ENCODE assay signal across 17 cellular contexts in genomic region chr19:34243876-34244578, GRCh38. TPM values are rescaled to one million over a fixed set of nuclear protein-coding genes. Genes with fewer than 3 reads are reported as not detected.
DNase-seq lines count a peak whose midpoint lies in the region; ATAC-seq, FAIRE-seq and TF ChIP-seq lines count a peak whose summit lies in the region.
"Had no signal": no experiment of that assay in that cellular context is flagged by ENCODE, and none has a peak within 500 bp of the region (broad histone marks: within the 10 kb centered on the region; RNA-seq: fewer than 3 reads in every experiment).

No MANE protein-coding gene starts in this region.

- WGBS in HepG2 (ENCODE audit: low lambda C conversion rate) = 83% methylated on average over 12 of the region's 17 CpGs
- WGBS in testis, 2 donors = 89 to 92% methylated on average over 17 of the region's 17 CpGs

- H3K4me3 ChIP-seq in cardiac muscle cell (no peak overlapping the region), right atrium auricular region (no peak overlapping the region), HepG2 (replicated peaks in 1 of 3; ENCODE audit: insufficient read depth in 1 of 3, low read depth in 2 of 3, low read length in 3 of 3) (no peak overlapping the region), testis (no peak overlapping the region)
- H3K4me3 ChIP-seq: Peyer's patch, SJSA1 had no signal

- in situ Hi-C loops in HepG2 (cut with HindIII; ENCODE audit: extremely low pct_ligation_motif_present, low pct_unique_long_range_greater_than_20kb) = loop anchor here (5.0 kb wide), 1 partner anchor 98 kb away; no protein-coding TSS in a partner anchor

- no peaks in the 10 kb centered on the region for H3K36me3 ChIP-seq in cardiac muscle cell
- no peaks in the 10 kb centered on the region for H3K36me3 ChIP-seq in right atrium auricular region
- no peaks in the 10 kb centered on the region for H3K36me3 ChIP-seq in HepG2 (replicated peaks in 1 of 2; ENCODE audit: control insufficient read depth in 1 of 2, insufficient read depth in 2 of 2, low read length in 2 of 2)
- H3K36me3 ChIP-seq in testis (ENCODE audit: low read depth, missing control alignments) = no peaks in the 10 kb centered on the region
- H3K36me3 ChIP-seq: Peyer's patch, SJSA1 had no signal

- peaks cover 3% of the 10 kb centered on the region for H3K4me1 ChIP-seq in cardiac muscle cell (ENCODE audit: low read depth)
- H3K4me1 ChIP-seq in right atrium auricular region = peaks cover 0 to 10% of the 10 kb centered on the region in 2 donors
- peaks cover 13% of the 10 kb centered on the region for H3K4me1 ChIP-seq in HepG2 (ENCODE audit: insufficient read depth, low read length)
- H3K4me1 ChIP-seq in testis = no peaks in the 10 kb centered on the region
- H3K4me1 ChIP-seq: Peyer's patch had no signal

- H3K27ac ChIP-seq in cardiac muscle cell (peak overlapping the region; percentile 71), right atrium auricular region (no peak overlapping the region), VCaP (peak overlapping the region; percentile 11), HepG2 (ENCODE audit: extremely low read length, insufficient read depth, low read length) (no peak overlapping the region), testis (no peak overlapping the region)
- H3K27ac ChIP-seq: Peyer's patch, SJSA1 had no signal

- no peak for FAIRE-seq in HepG2 (lab: Jason Lieb, UNC)

- H3K4me2 ChIP-seq in HepG2 (ENCODE audit: low read depth, low read length) = no peak overlapping the region

- intact Hi-C loops in HepG2 (cut with micrococcal nuclease; ENCODE audit: unreplicated experiment) = no loop called here
- intact Hi-C loops in testis (cut with DNase I; ENCODE audit: low total_unique reads) = no loop called here

- DNase-seq in cardiac muscle cell (ENCODE audit: low read depth in 1 of 2, low spot score in 1 of 2) = no peak
- DNase-seq in right atrium auricular region (ENCODE audit: low spot score) = no peak
- DNase-seq in HepG2 (ENCODE audit: low spot score) = no peak
- no peak for DNase-seq in GM03348 (ENCODE audit: low spot score)
- DNase-seq in activated gamma-delta T cell (lab: John Stamatoyannopoulos, UW) = no peak
- no peak for DNase-seq in DMS153 (lab: John Stamatoyannopoulos, UW)
- DNase-seq in testis = no peak
- DNase-seq: CD4-positive, CD25-positive, alpha-beta regulatory T cell; DMS79 treated with DMSO at 0.1 percent for 48 hours; GDM1; H7; NCI-H1092 treated with DMSO at 0.1 percent for 48 hours; NCI-H187; NCI-H774; Peyer's patch had no signal

- H4K20me1 ChIP-seq in HepG2 (ENCODE audit: insufficient read depth, low read length) = no peaks in the 10 kb centered on the region

- TF ChIP-seq POLR2A in HepG2 (IDR thresholded peaks at IDR 0.05; ENCODE audit: insufficient read depth in 1 of 2, low read depth in 2 of 2, low read length in 2 of 2) (no peak), testis (IDR thresholded peaks at IDR 0.05) (no peak)

- peak; percentile 14 for ATAC-seq in HepG2

- no peak for TF ChIP-seq RAD21 in HepG2 (CRISPR knock-in tag; IDR thresholded peaks at IDR 0.05)

- POLR2A ChIA-PET in HepG2 (lab: Yijun Ruan, JAX) = no interaction called here

- TF ChIP-seq CTCF in cardiac muscle cell (IDR thresholded peaks at IDR 0.05; ENCODE audit: low read depth, low read length) = no peak
- no peak for TF ChIP-seq CTCF in right atrium auricular region (IDR thresholded peaks at IDR 0.05)
- no peak for TF ChIP-seq CTCF in VCaP (conservative IDR thresholded peaks at IDR 0.05)
- no peak for TF ChIP-seq CTCF in HepG2 (CRISPR knock-in tag; IDR thresholded peaks at IDR 0.05)
- TF ChIP-seq CTCF in testis (IDR thresholded peaks at IDR 0.05) = no peak

- no peaks in the 10 kb centered on the region for H3K79me2 ChIP-seq in HepG2 (ENCODE audit: insufficient read depth, low read length)

- no peak overlapping the region for H3K9ac ChIP-seq in HepG2 (ENCODE audit: insufficient read depth, low read depth, low read length)

- H3K27me3 ChIP-seq in cardiac muscle cell (no peaks in the 10 kb centered on the region), right atrium auricular region (no peaks in the 10 kb centered on the region), HepG2 (ENCODE audit: control insufficient read depth in 1 of 2, insufficient read depth in 2 of 2, low read length in 2 of 2) (no peaks in the 10 kb centered on the region), testis (no peaks in the 10 kb centered on the region)
- H3K27me3 ChIP-seq: Peyer's patch, SJSA1 had no signal

- H2AFZ ChIP-seq in HepG2 (ENCODE audit: low read length) = no peak overlapping the region

- TF ChIP-seq EP300 in HepG2 (IDR thresholded peaks at IDR 0.05; ENCODE audit: low read depth in 2 of 2, low read length in 2 of 2) (no peak), HepG2 (CRISPR knock-in tag; IDR thresholded peaks at IDR 0.05; ENCODE audit: borderline replicate concordance) (no peak)

- CTCF ChIA-PET in HepG2 (lab: Yijun Ruan, JAX; ENCODE audit: low intra/inter-chr PET ratio, low total read pairs) = no interaction called here

- BruUV-seq in HepG2 (replicated peaks; lab: Mats Ljungman, UMichigan) = no TSS peak

- H3K9me3 ChIP-seq in cardiac muscle cell (ENCODE audit: low read depth) (no peaks in the 10 kb centered on the region), right atrium auricular region (no peaks in the 10 kb centered on the region), HepG2 (ENCODE audit: low read length) (no peaks in the 10 kb centered on the region), testis (no peaks in the 10 kb centered on the region)
- H3K9me3 ChIP-seq: Peyer's patch, SJSA1 had no signal

TF ChIP-seq in HepG2, 621 proteins besides CTCF, POLR2A, EP300 and RAD21:
- TF ChIP-seq PAXIP1 (CRISPR knock-in tag; conservative IDR thresholded peaks at IDR 0.05) = no peak
- no peak for TF ChIP-seq TAF15 (IDR thresholded peaks at IDR 0.05; ENCODE audit: low read depth, low read length, poor library complexity, severe bottlenecking)
- no peak for TF ChIP-seq ZSCAN20 (CRISPR knock-in tag; IDR thresholded peaks at IDR 0.05; ENCODE audit: borderline replicate concordance)
- TF ChIP-seq PAWR (CRISPR knock-in tag; IDR thresholded peaks at IDR 0.05; ENCODE audit: borderline replicate concordance) = no peak
- TF ChIP-seq KDM5B (CRISPR knock-in tag; IDR thresholded peaks at IDR 0.05; ENCODE audit: borderline replicate concordance) = no peak

RNA-seq across cellular contexts. Expression of gene GARRE1, which starts 10.3 kb away (rescaled TPM):
- total RNA-seq in cardiac muscle cell = 21.6 and 28.6 TPM in 2 replicates
- 7.9 and 15.1 TPM in 2 replicates for polyA plus RNA-seq in cardiac muscle cell
- 10 to 100 TPM; 25.5 to 28.0 TPM for total RNA-seq in right atrium auricular region
- total RNA-seq in HepG2 (2016; rRNA removed; fragmentation: Illumina TruSeq; extraction: Trizol) = 8.0 and 8.2 TPM in 2 replicates
- total RNA-seq in HepG2 (2016; cell fraction: cytosol; rRNA removed; fragmentation: Illumina TruSeq; extraction: Trizol; ENCODE audit: low read depth) = 2.1 and 3.3 TPM in 2 replicates
- total RNA-seq in HepG2 (2016; cell fraction: insoluble cytoplasmic fraction; rRNA removed; fragmentation: Illumina TruSeq; extraction: Trizol) = 8.1 and 8.3 TPM in 2 replicates
- total RNA-seq in HepG2 (2016; cell fraction: membrane; rRNA removed; fragmentation: Illumina TruSeq; extraction: Trizol) = 3.8 and 4.8 TPM in 2 replicates
- 6.5 and 7.9 TPM in 2 replicates for total RNA-seq in HepG2 (2016; cell fraction: nucleus; rRNA removed; fragmentation: Illumina TruSeq; extraction: Trizol)
- 11.7 and 11.8 TPM in 2 replicates for polyA plus RNA-seq in HepG2 (2011; rRNA removed)
- polyA plus RNA-seq in HepG2 (2011; cell fraction: cytosol; rRNA removed) = 8.4 and 9.7 TPM in 2 replicates
- 15.3 and 16.2 TPM in 2 replicates for polyA plus RNA-seq in HepG2 (2011; cell fraction: nucleus; rRNA removed)
- 8.7 and 13.7 TPM in 2 replicates for polyA plus RNA-seq in HepG2 (2012)
- 0.29 and 0.33 TPM in 2 replicates for polyA plus RNA-seq in HepG2 (2016; cell fraction: cytosol; fragmentation: Illumina TruSeq; extraction: Trizol; ENCODE audit: low read depth)
- polyA plus RNA-seq in HepG2 (2016; cell fraction: insoluble cytoplasmic fraction; fragmentation: Illumina TruSeq; extraction: Trizol; ENCODE audit: low read depth) = 4.5 and 5.5 TPM in 2 replicates
- 0.94 and 1.1 TPM in 2 replicates for polyA plus RNA-seq in HepG2 (2016; cell fraction: membrane; fragmentation: Illumina TruSeq; extraction: Trizol; ENCODE audit: low read depth)
- 11.6 and 15.6 TPM in 2 replicates for polyA plus RNA-seq in HepG2 (2016; cell fraction: nucleus; fragmentation: Illumina TruSeq; extraction: Trizol; ENCODE audit: insufficient read depth, low read depth)
- polyA minus RNA-seq in HepG2 (2011; rRNA and poly(A)+ RNA removed; ENCODE audit: low replicate concordance) = 9.7 and 21.6 TPM in 2 replicates
- 7.6 and 8.8 TPM in 2 replicates for polyA minus RNA-seq in HepG2 (2011; cell fraction: cytosol; rRNA and poly(A)+ RNA removed)
- 13.0 and 16.4 TPM in 2 replicates for polyA minus RNA-seq in HepG2 (2011; cell fraction: nucleus; rRNA and poly(A)+ RNA removed)
- total RNA-seq in testis = 10 to 100 TPM; 33.7 to 38.4 TPM
- polyA plus RNA-seq in testis (ENCODE audit: insufficient read depth, low read depth, low replicate concordance) = 21.1 TPM

Comparison
In these comparisons a context has a peak if more than half of its experiments do, and no peak if none do; other contexts are left out.
1. H3K27ac ChIP-seq: peak in cardiac muscle cell (single experiment) and VCaP (single experiment); none in right atrium auricular region (0 of 2), HepG2 (single experiment) and testis (0 of 2).